In genomic region chr15:43526261-43526930, GRCh38 we compare ENCODE assay signal across 24 cellular contexts. TPM values are rescaled to one million over a fixed set of nuclear protein-coding genes. Genes with fewer than 3 reads are reported as not detected.
DNase-seq lines count a peak whose midpoint lies in the region; ATAC-seq and TF ChIP-seq lines count a peak whose summit lies in the region.
"Had no signal": no experiment of that assay in that cellular context is flagged by ENCODE, and none has a peak within 500 bp of the region (broad histone marks: within the 10 kb centered on the region; RNA-seq: fewer than 3 reads in every experiment).

No MANE protein-coding gene starts in this region.

- H3K9me3 Mint-ChIP-seq in IgD-negative memory B cell: no peaks in the 10 kb centered on the region
- H3K9me3 Mint-ChIP-seq in central memory CD8-positive, alpha-beta T cell: no peaks in the 10 kb centered on the region
- H3K9me3 Mint-ChIP-seq: H9 had no signal

- peaks cover 21% of the 10 kb centered on the region for H3K9me3 ChIP-seq in BLaER1
- no peaks in the 10 kb centered on the region for H3K9me3 ChIP-seq in osteoblast (ENCODE audit: low read depth, low read length)
- H3K9me3 ChIP-seq: A549 had no signal

- peak overlapping the region in 2 of 3 donors; percentile 12 to 42 for H3K27ac Mint-ChIP-seq in IgD-negative memory B cell
- peak overlapping the region; percentile 16 for H3K27ac Mint-ChIP-seq in central memory CD8-positive, alpha-beta T cell (ENCODE audit: low read depth)
- H3K27ac Mint-ChIP-seq: GM23338, H9 had no signal

- no peak overlapping the region for H3K4me3 ChIP-seq in BLaER1
- no peak overlapping the region for H3K4me3 ChIP-seq in osteoblast (ENCODE audit: insufficient read depth, low read length)
- H3K4me3 ChIP-seq: A549, GM23338 had no signal

- peaks cover 8% of the 10 kb centered on the region for H3K27me3 Mint-ChIP-seq in IgD-negative memory B cell
- H3K27me3 Mint-ChIP-seq in central memory CD8-positive, alpha-beta T cell: no peaks in the 10 kb centered on the region

- no peak for DNase-seq in central memory CD8-positive, alpha-beta T cell (ENCODE audit: low spot score in 2 of 2)
- DNase-seq in osteoblast (ENCODE audit: insufficient read length, low spot score, missing footprints) (peak; percentile 30), ACHN (no peak), omental fat pad (ENCODE audit: low spot score) (no peak), NCI-H1930 (lab: John Stamatoyannopoulos, UW) (no peak)
- DNase-seq: Calu3, DMS153, DND-41, H9, KG1, MM.1S, NCI-H1417, NCI-H1694, NCI-H2081, NCI-H2227 treated with DMSO at 0.1 percent for 48 hours, NCI-H510A, NCI-H69, RPMI8226, SHP77 had no signal

- H3K4me3 Mint-ChIP-seq in IgD-negative memory B cell: no peak overlapping the region
- H3K4me3 Mint-ChIP-seq in central memory CD8-positive, alpha-beta T cell: no peak overlapping the region
- H3K4me3 Mint-ChIP-seq: GM23338, H9 had no signal

- TF ChIP-seq CTCF in osteoblast (IDR thresholded peaks at IDR 0.05; ENCODE audit: extremely low read depth, low read depth, low read length) (no peak), omental fat pad (IDR thresholded peaks at IDR 0.05) (no peak)

- peak overlapping the region; percentile 66; the same call in 1 of the 2 replicates for H3K27ac ChIP-seq in BLaER1
- no peak overlapping the region for H3K27ac ChIP-seq in osteoblast (ENCODE audit: low read depth, low read length)
- H3K27ac ChIP-seq: A549, C4-2B had no signal

- H4K20me1 ChIP-seq in BLaER1: peaks cover 19% of the 10 kb centered on the region; the same call in 1 of the 2 replicates
- peaks cover 70% of the 10 kb centered on the region for H4K20me1 ChIP-seq in osteoblast (ENCODE audit: insufficient read depth, low read length)

- H3K79me2 ChIP-seq in osteoblast (ENCODE audit: insufficient read depth, low read length): peaks cover 24% of the 10 kb centered on the region

- H3K4me1 Mint-ChIP-seq in IgD-negative memory B cell: peaks cover 0 to 11% (median 6%) of the 10 kb centered on the region in 3 donors
- peaks cover 7% of the 10 kb centered on the region for H3K4me1 Mint-ChIP-seq in central memory CD8-positive, alpha-beta T cell

- in situ Hi-C loops in ACHN (cut with HindIII; ENCODE audit: low pct_ligation_motif_present, low pct_unique_long_range_greater_than_20kb, low sequenced_read_pairs): no loop called here

- peaks cover 35% of the 10 kb centered on the region for H3K4me1 ChIP-seq in BLaER1
- H3K4me1 ChIP-seq in osteoblast (ENCODE audit: insufficient read depth, low read length): no peaks in the 10 kb centered on the region
- H3K4me1 ChIP-seq: A549 had no signal

- no peaks in the 10 kb centered on the region for H3K27me3 ChIP-seq in BLaER1
- no peaks in the 10 kb centered on the region for H3K27me3 ChIP-seq in osteoblast (ENCODE audit: insufficient read depth, low read length)

- H3K36me3 Mint-ChIP-seq in IgD-negative memory B cell: no peaks in the 10 kb centered on the region
- no peaks in the 10 kb centered on the region for H3K36me3 Mint-ChIP-seq in central memory CD8-positive, alpha-beta T cell (ENCODE audit: insufficient read depth)

- H3K36me3 ChIP-seq in BLaER1: peaks cover 98% of the 10 kb centered on the region
- H3K36me3 ChIP-seq in osteoblast (ENCODE audit: insufficient read depth, low read length): peaks cover 72% of the 10 kb centered on the region

- H3K4me2 ChIP-seq in BLaER1: no peak overlapping the region
- H3K4me2 ChIP-seq in osteoblast (ENCODE audit: insufficient read depth, low read length): no peak overlapping the region
- H3K4me2 ChIP-seq: A549, GM23338 had no signal

- no peak overlapping the region for H2AFZ ChIP-seq in osteoblast (ENCODE audit: low read length)
- H2AFZ ChIP-seq: GM23338 had no signal

- H3K9ac ChIP-seq in BLaER1: no peak overlapping the region

- no peak for ATAC-seq in central memory CD8-positive, alpha-beta T cell (replicated peaks; ENCODE audit: extremely low read depth, poor library complexity, severe bottlenecking)
- ATAC-seq in omental fat pad (ENCODE audit: low FRiP score): no peak
- ATAC-seq: A549, GM23338 had no signal

RNA-seq across cellular contexts. Expression of gene MAP1A, which starts 9.0 kb away (rescaled TPM):
- polyA plus RNA-seq in IgD-negative memory B cell: not detected
- total RNA-seq in osteoblast (117 and 121 TPM in 2 replicates), omental fat pad (10 to 100 TPM in 1 of 4 donors, 1 to 10 TPM in 3; 2.5 to 10.9 (median 5.3) TPM)

RNA-seq across cellular contexts. Expression of gene TP53BP1, which starts 33.4 kb away (rescaled TPM):
- polyA plus RNA-seq in IgD-negative memory B cell: 10.7 TPM
- total RNA-seq in osteoblast (81.6 and 88.7 TPM in 2 replicates), omental fat pad (10 to 100 TPM; 23.2 to 52.8 (median 39.2) TPM)
